Comparison of ENCODE assay signal across 11 cellular contexts in genomic region chr17:71423871-71424546, GRCh38.
DNase-seq lines count a peak whose midpoint lies in the region; ATAC-seq and TF ChIP-seq lines count a peak whose summit lies in the region.
"Had no signal": no experiment of that assay in that cellular context is flagged by ENCODE, and none has a peak within 500 bp of the region (broad histone marks: within the 10 kb centered on the region; RNA-seq: fewer than 3 reads in every experiment).

No MANE protein-coding gene starts in this region.

- no peak overlapping the region for H3K4me3 Mint-ChIP-seq in progenitor cell of endocrine pancreas (ENCODE audit: low read depth)
- H3K4me3 Mint-ChIP-seq: CD4-positive, CD25-positive, alpha-beta regulatory T cell had no signal

- TSS peak; percentile 97 for BruUV-seq in PC-3 (replicated peaks; lab: Mats Ljungman, UMichigan)

- POLR2A ChIA-PET in PC-3 (lab: Charles Lee; ENCODE audit: unreplicated experiment) = interaction anchor here (0.9 kb wide), 1 partner anchor 17 kb away, joined by 3 read pairs; no protein-coding TSS in a partner anchor

- TF ChIP-seq CTCF in PC-3 (conservative IDR thresholded peaks at IDR 0.05; ENCODE audit: low read depth, low read length) (peak; percentile 38; the same call in 1 of the 2 replicates), progenitor cell of endocrine pancreas (IDR thresholded peaks at IDR 0.05; ENCODE audit: unreplicated experiment) (no peak)

- peak; percentile 61 for DNase-seq in HS-5 (ENCODE audit: low read depth)
- peak; percentile 99 for DNase-seq in PC-3
- DNase-seq in activated effector memory CD4-positive, alpha-beta T cell treated with anti-CD3 and anti-CD28 coated beads, Interleukin-2, amount 50 U/mL, for 16 hours = no peak
- DNase-seq in cortex of kidney (lab: John Stamatoyannopoulos, UW) = no peak
- DNase-seq in progenitor cell of endocrine pancreas (ENCODE audit: low spot score, unreplicated experiment) = no peak
- DNase-seq: anterior cingulate cortex; CD4-positive, CD25-positive, alpha-beta regulatory T cell; occipital lobe had no signal

- H2AFZ ChIP-seq in PC-3 (ENCODE audit: low read length) = no peak overlapping the region

- H3K4me1 ChIP-seq in BLaER1 treated with 17β-estradiol and CSF1 and Interleukin-3, amounts not matched to agents 10 nM and 100 nM = peaks cover 7 to 15% (median 12%) of the 10 kb centered on the region in 10 experiments; a peak in 18 of 20 replicates
- H3K4me1 ChIP-seq in PC-3 (ENCODE audit: insufficient read depth, low read length) = peaks cover 46% of the 10 kb centered on the region
- no peaks in the 10 kb centered on the region for H3K4me1 ChIP-seq in esophagus (ENCODE audit: control insufficient read depth in 2 of 2, insufficient read depth in 2 of 2, low read length in 1 of 2)

- H3K4me2 ChIP-seq in BLaER1 treated with 17β-estradiol and CSF1 and Interleukin-3, amounts not matched to agents 10 nM and 100 nM = peak overlapping the region; percentile 10 to 61 (median 45); a peak in 19 of 22 replicates
- H3K4me2 ChIP-seq in PC-3 (ENCODE audit: low read length) = peak overlapping the region; percentile 63

- peak; percentile 97 for ATAC-seq in PC-3
- no peak for ATAC-seq in GM19324 (IDR thresholded peaks at IDR 0.05; ENCODE audit: low FRiP score, unreplicated experiment)

- peaks cover 4 to 12% (median 8%) of the 10 kb centered on the region in 11 experiments; a peak in 20 of 22 replicates for H3K9me3 ChIP-seq in BLaER1 treated with 17β-estradiol and CSF1 and Interleukin-3, amounts not matched to agents 10 nM and 100 nM (replicated peaks in 1 of 11)
- peaks cover 4% of the 10 kb centered on the region; the same call in 1 of the 2 replicates for H3K9me3 ChIP-seq in PC-3 (ENCODE audit: low read length)
- H3K9me3 ChIP-seq in esophagus (ENCODE audit: control insufficient read depth in 2 of 2, insufficient read depth in 1 of 2, low read depth in 1 of 2, low read length in 1 of 2) = no peaks in the 10 kb centered on the region

- no peak overlapping the region for H3K9ac ChIP-seq in BLaER1 treated with 17β-estradiol and CSF1 and Interleukin-3, amounts not matched to agents 10 nM and 100 nM
- H3K9ac ChIP-seq in PC-3 (ENCODE audit: low read length) = peak overlapping the region; percentile 81

- intact Hi-C loops in PC-3 (cut with micrococcal nuclease) = loop anchor here (1.0 to 5.0 kb wide), 6 partner anchors 11 to 208 kb away; no protein-coding TSS in a partner anchor

- H3K9me3 Mint-ChIP-seq in progenitor cell of endocrine pancreas (ENCODE audit: low read depth) = peaks cover 19% of the 10 kb centered on the region

- no peaks in the 10 kb centered on the region for H4K20me1 ChIP-seq in BLaER1 treated with 17β-estradiol and CSF1 and Interleukin-3, amounts not matched to agents 10 nM and 100 nM
- no peaks in the 10 kb centered on the region for H4K20me1 ChIP-seq in PC-3 (ENCODE audit: low read length)

- H3K4me3 ChIP-seq in BLaER1 treated with 17β-estradiol and CSF1 and Interleukin-3, amounts not matched to agents 10 nM and 100 nM = no peak overlapping the region
- H3K4me3 ChIP-seq in PC-3 (ENCODE audit: low read length) (no peak overlapping the region), esophagus (ENCODE audit: low read depth in 1 of 2, low read length in 2 of 2) (no peak overlapping the region)

- 0 out of 22 replicates have a peak overlapping the region, but pooled peaks of 1 of the 11 experiments have one; percentile 23 for H3K27ac ChIP-seq in BLaER1 treated with 17β-estradiol and CSF1 and Interleukin-3, amounts not matched to agents 10 nM and 100 nM
- H3K27ac ChIP-seq in PC-3 (ENCODE audit: low read length) (peak overlapping the region; percentile 97), esophagus (ENCODE audit: low read depth in 2 of 2, low read length in 1 of 2) (peak overlapping the region; percentile 36 to 64)

- H3K27me3 Mint-ChIP-seq in progenitor cell of endocrine pancreas = no peaks in the 10 kb centered on the region
- H3K27me3 Mint-ChIP-seq: CD4-positive, CD25-positive, alpha-beta regulatory T cell had no signal

- H3K36me3 Mint-ChIP-seq in progenitor cell of endocrine pancreas (ENCODE audit: insufficient read depth) = peaks cover 3% of the 10 kb centered on the region
- H3K36me3 Mint-ChIP-seq: CD4-positive, CD25-positive, alpha-beta regulatory T cell had no signal

- H3F3A ChIP-seq in PC-3 (ENCODE audit: low read length, unreplicated experiment) = peaks cover 21% of the 10 kb centered on the region

- no peaks in the 10 kb centered on the region for H3K27me3 ChIP-seq in BLaER1 treated with 17β-estradiol and CSF1 and Interleukin-3, amounts not matched to agents 10 nM and 100 nM
- no peaks in the 10 kb centered on the region for H3K27me3 ChIP-seq in PC-3 (ENCODE audit: low read length)
- no peaks in the 10 kb centered on the region for H3K27me3 ChIP-seq in esophagus (ENCODE audit: control insufficient read depth in 1 of 2, insufficient read depth in 2 of 2, low read length in 2 of 2)

- no peaks in the 10 kb centered on the region for H3K79me2 ChIP-seq in PC-3 (ENCODE audit: low read length)

- H3K4me1 Mint-ChIP-seq in progenitor cell of endocrine pancreas (ENCODE audit: low read depth) = no peaks in the 10 kb centered on the region
- H3K4me1 Mint-ChIP-seq: CD4-positive, CD25-positive, alpha-beta regulatory T cell had no signal

- H3K36me3 ChIP-seq in BLaER1 treated with 17β-estradiol and CSF1 and Interleukin-3, amounts not matched to agents 10 nM and 100 nM = no peaks in the 10 kb centered on the region
- H3K36me3 ChIP-seq in PC-3 (ENCODE audit: low read depth, low read length) (peaks cover 5% of the 10 kb centered on the region; the same call in 1 of the 2 replicates), esophagus (ENCODE audit: control insufficient read depth in 2 of 2, insufficient read depth in 2 of 2, low read length in 1 of 2) (no peaks in the 10 kb centered on the region)

- CTCF ChIA-PET in PC-3 (lab: Charles Lee) = interaction anchor here (0.7 kb wide), 2 partner anchors 37 to 53 kb away, joined by 3 to 10 read pairs; no protein-coding TSS in a partner anchor

- H3K9me2 ChIP-seq in PC-3 (replicated peaks; ENCODE audit: low read length) = no peaks in the 10 kb centered on the region

- WGBS in esophagus, 2 donors = 51 to 60% methylated on average over 5 of the region's 5 CpGs

- no peak overlapping the region for H3K27ac Mint-ChIP-seq in progenitor cell of endocrine pancreas
- H3K27ac Mint-ChIP-seq: CD4-positive, CD25-positive, alpha-beta regulatory T cell had no signal

Comparison
In these comparisons a context has a peak if more than half of its experiments do, and no peak if none do; other contexts are left out.
1. DNase-seq: peak in HS-5 (single experiment) and PC-3 (single experiment); none in activated effector memory CD4-positive, alpha-beta T cell treated with anti-CD3 and anti-CD28 coated beads, Interleukin-2, amount 50 U/mL, for 16 hours (single experiment), cortex of kidney (single experiment) and progenitor cell of endocrine pancreas (single experiment).